ENCODE assay signal across 20 cellular contexts in genomic region chr11:76801205-76801604, GRCh38. TPM values are rescaled to one million over a fixed set of nuclear protein-coding genes. Genes with fewer than 3 reads are reported as not detected.
DNase-seq lines count a peak whose midpoint lies in the region; ATAC-seq and TF ChIP-seq lines count a peak whose summit lies in the region.
"Had no signal": no experiment of that assay in that cellular context is flagged by ENCODE, and none has a peak within 500 bp of the region (broad histone marks: within the 10 kb centered on the region; RNA-seq: fewer than 3 reads in every experiment).

No MANE protein-coding gene starts in this region.

- DNase-seq in right atrium auricular region (ENCODE audit: low spot score) (peak; percentile 50), cardiac septum (ENCODE audit: low spot score) (no peak), esophagus muscularis mucosa (ENCODE audit: extremely low spot score) (peak; percentile 47), osteoblast (ENCODE audit: insufficient read length, low spot score, missing footprints) (peak; percentile 31), AG08395 (ENCODE audit: low spot score) (no peak), DMS 273 (lab: John Stamatoyannopoulos, UW; ENCODE audit: unreplicated experiment) (no peak)
- no peak for DNase-seq in activated T-cell treated with anti-CD3 and anti-CD28 coated beads, Interleukin-2, amount 50 U/mL, for 24 hours
- DNase-seq: activated CD4-positive, alpha-beta T cell treated with anti-CD3 and anti-CD28 coated beads, Interleukin-2, amount 50 U/mL, for 4 hours; activated naive CD4-positive, alpha-beta T cell treated with anti-CD3 and anti-CD28 coated beads, Interleukin-2, amount 10 ng/mL, durations not matched to agents 7 days and 5 days; foreskin keratinocyte; left cardiac atrium; MM.1S; mucosa of descending colon; NCI-H2227 treated with DMSO at 0.1 percent for 48 hours; stimulated activated CD4-positive, alpha-beta T cell treated with anti-CD3 and anti-CD28 coated beads, Interleukin-4, amount 100 ng/mL, for 1 hour; T-helper 17 cell had no signal

- WGBS in esophagus muscularis mucosa, result 95% methylated on average over 2 of the region's 2 CpGs

- H3K4me2 ChIP-seq in osteoblast (ENCODE audit: insufficient read depth, low read length), result no peak overlapping the region

- H3K4me1 Mint-ChIP-seq in activated T-cell treated with anti-CD3 and anti-CD28 coated beads, Interleukin-2, amount 50 U/mL, for 24 hours (ENCODE audit: low read depth), result peaks cover 34% of the 10 kb centered on the region

- peaks cover 25% of the 10 kb centered on the region for H3K27me3 Mint-ChIP-seq in activated T-cell treated with anti-CD3 and anti-CD28 coated beads, Interleukin-2, amount 50 U/mL, for 24 hours

- TF ChIP-seq CTCF in right atrium auricular region (IDR thresholded peaks at IDR 0.05), result no peak
- TF ChIP-seq CTCF in esophagus muscularis mucosa (IDR thresholded peaks at IDR 0.05), result no peak
- TF ChIP-seq CTCF in osteoblast (IDR thresholded peaks at IDR 0.05; ENCODE audit: extremely low read depth, low read depth, low read length), result no peak

- H3K36me3 Mint-ChIP-seq in activated T-cell treated with anti-CD3 and anti-CD28 coated beads, Interleukin-2, amount 50 U/mL, for 24 hours (ENCODE audit: low read depth), result no peaks in the 10 kb centered on the region
- H3K36me3 Mint-ChIP-seq: activated naive CD4-positive, alpha-beta T cell treated with anti-CD3 and anti-CD28 coated beads, Interleukin-2, amount 10 ng/mL, durations not matched to agents 7 days and 5 days had no signal

- intact Hi-C loops in cardiac septum (cut with DNase I) (no loop called here), esophagus muscularis mucosa (cut with DNase I) (no loop called here)

- H3K27me3 ChIP-seq in right atrium auricular region, result no peaks in the 10 kb centered on the region
- peaks cover 0 to 7% (median 0%) of the 10 kb centered on the region in 4 donors for H3K27me3 ChIP-seq in esophagus muscularis mucosa
- H3K27me3 ChIP-seq in osteoblast (ENCODE audit: insufficient read depth, low read length), result no peaks in the 10 kb centered on the region
- H3K27me3 ChIP-seq: ascending aorta, foreskin keratinocyte had no signal

- peaks cover 7% of the 10 kb centered on the region for H3K79me2 ChIP-seq in osteoblast (ENCODE audit: insufficient read depth, low read length)

- H3K4me3 Mint-ChIP-seq in activated T-cell treated with anti-CD3 and anti-CD28 coated beads, Interleukin-2, amount 50 U/mL, for 24 hours, result no peak overlapping the region
- H3K4me3 Mint-ChIP-seq: activated naive CD4-positive, alpha-beta T cell treated with anti-CD3 and anti-CD28 coated beads, Interleukin-2, amount 10 ng/mL, durations not matched to agents 7 days and 5 days; T-helper 17 cell had no signal

- H3K9me3 ChIP-seq in right atrium auricular region, result no peaks in the 10 kb centered on the region
- no peaks in the 10 kb centered on the region for H3K9me3 ChIP-seq in esophagus muscularis mucosa
- no peaks in the 10 kb centered on the region for H3K9me3 ChIP-seq in osteoblast (ENCODE audit: low read depth, low read length)
- H3K9me3 ChIP-seq: ascending aorta, mucosa of descending colon had no signal

- H3K27ac ChIP-seq in right atrium auricular region (no peak overlapping the region), esophagus muscularis mucosa (replicated peaks in 1 of 4) (no peak overlapping the region), osteoblast (ENCODE audit: low read depth, low read length) (no peak overlapping the region)
- H3K27ac ChIP-seq: ascending aorta, foreskin keratinocyte had no signal

- no peak overlapping the region for H2AFZ ChIP-seq in osteoblast (ENCODE audit: low read length)

- no peak for ATAC-seq in HG03378 (IDR thresholded peaks at IDR 0.05; ENCODE audit: unreplicated experiment)
- ATAC-seq: foreskin keratinocyte, K562, left cardiac atrium, T-helper 17 cell had no signal

- TF ChIP-seq POLR2A in esophagus muscularis mucosa (IDR thresholded peaks at IDR 0.05; ENCODE audit: low read depth), result no peak

- H3K4me3 ChIP-seq in right atrium auricular region (no peak overlapping the region), esophagus muscularis mucosa (no peak overlapping the region), osteoblast (ENCODE audit: insufficient read depth, low read length) (no peak overlapping the region)
- H3K4me3 ChIP-seq: ascending aorta, K562, mucosa of descending colon had no signal

- H3K27ac Mint-ChIP-seq in activated T-cell treated with anti-CD3 and anti-CD28 coated beads, Interleukin-2, amount 50 U/mL, for 24 hours, result no peak overlapping the region
- H3K27ac Mint-ChIP-seq: activated naive CD4-positive, alpha-beta T cell treated with anti-CD3 and anti-CD28 coated beads, Interleukin-2, amount 10 ng/mL, durations not matched to agents 7 days and 5 days; progenitor cell of endocrine pancreas; T-helper 17 cell had no signal

- H3K36me3 ChIP-seq in right atrium auricular region, result peaks cover 3% of the 10 kb centered on the region
- H3K36me3 ChIP-seq in esophagus muscularis mucosa, result peaks cover 4 to 14% (median 9%) of the 10 kb centered on the region in 4 donors
- peaks cover under 1% of the 10 kb centered on the region for H3K36me3 ChIP-seq in osteoblast (ENCODE audit: insufficient read depth, low read length)

- peaks cover 0 to 18% of the 10 kb centered on the region in 2 donors for H3K4me1 ChIP-seq in right atrium auricular region
- peaks cover 18 to 23% (median 21%) of the 10 kb centered on the region in 4 donors for H3K4me1 ChIP-seq in esophagus muscularis mucosa
- peaks cover 39% of the 10 kb centered on the region for H3K4me1 ChIP-seq in osteoblast (ENCODE audit: insufficient read depth, low read length)

- TF ChIP-seq EP300 in esophagus muscularis mucosa (IDR thresholded peaks at IDR 0.05), result no peak

- peaks cover 20% of the 10 kb centered on the region for H4K20me1 ChIP-seq in osteoblast (ENCODE audit: insufficient read depth, low read length)

- no peaks in the 10 kb centered on the region for H3K9me3 Mint-ChIP-seq in activated T-cell treated with anti-CD3 and anti-CD28 coated beads, Interleukin-2, amount 50 U/mL, for 24 hours
- H3K9me3 Mint-ChIP-seq: activated naive CD4-positive, alpha-beta T cell treated with anti-CD3 and anti-CD28 coated beads, Interleukin-2, amount 10 ng/mL, durations not matched to agents 7 days and 5 days had no signal

RNA-seq across cellular contexts. Expression of gene TSKU, which starts 18.0 kb away (rescaled TPM):
- total RNA-seq in right atrium auricular region (10 to 100 TPM; 18.7 to 46.6 TPM), cardiac septum (6.9 TPM), esophagus muscularis mucosa (10 to 100 TPM; 19.1 to 60.6 (median 47.1) TPM), osteoblast (23.5 and 24.2 TPM in 2 replicates)
- total RNA-seq: T-helper 17 cell had no signal

RNA-seq across cellular contexts. Expression of gene ACER3, which starts 59.5 kb away (rescaled TPM):
- total RNA-seq in right atrium auricular region, result 10 to 100 TPM in 1 of 2 donors, 1 to 10 TPM in 1; 6.4 to 11.3 TPM
- total RNA-seq in cardiac septum, result 9.7 TPM
- total RNA-seq in esophagus muscularis mucosa, result 10 to 100 TPM; 10.5 to 12.8 (median 11.2) TPM
- 9.8 and 11.2 TPM in 2 replicates for total RNA-seq in osteoblast

Comparison
In these comparisons a context has a peak if more than half of its experiments do, and no peak if none do; other contexts are left out.
1. DNase-seq: peak in right atrium auricular region (single experiment), esophagus muscularis mucosa (single experiment) and osteoblast (single experiment); none in cardiac septum (single experiment), AG08395 (single experiment), activated T-cell treated with anti-CD3 and anti-CD28 coated beads, Interleukin-2, amount 50 U/mL, for 24 hours (single experiment) and DMS 273 (single experiment).